Comparison of ENCODE assay signal across 10 cellular contexts in the genomic region with DNA sequence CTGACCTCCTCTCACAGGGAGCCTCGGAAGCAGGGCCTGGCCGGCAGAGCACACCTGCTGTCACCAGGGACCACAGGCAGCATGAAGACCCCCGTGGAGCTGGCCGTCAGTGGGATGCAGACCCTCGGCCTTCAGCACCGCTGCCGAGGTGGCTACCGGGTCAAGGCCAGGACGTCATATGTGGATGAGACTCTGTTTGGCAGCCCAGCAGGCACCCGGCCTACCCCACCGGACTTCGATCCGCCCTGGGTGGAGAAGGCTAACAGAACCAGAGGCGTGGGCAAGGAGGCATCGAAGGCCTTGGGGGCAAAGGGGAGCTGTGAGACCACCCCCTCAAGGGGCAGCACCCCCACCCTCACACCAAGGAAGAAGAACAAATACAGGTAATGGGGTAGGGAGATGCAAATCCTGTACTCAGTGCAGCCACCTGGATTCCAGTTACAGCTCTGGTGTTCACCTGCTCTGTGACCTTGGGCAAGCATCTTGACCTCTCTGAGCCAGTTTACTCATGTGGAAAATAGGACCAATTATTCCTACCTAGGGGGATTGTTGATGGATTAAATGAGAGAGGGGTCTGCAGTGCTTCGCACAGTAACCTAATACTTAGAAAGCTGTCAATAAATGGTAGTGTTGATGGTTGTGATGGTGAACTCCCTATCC. TPM values are rescaled to one million over a fixed set of nuclear protein-coding genes. Genes with fewer than 3 reads are reported as not detected.
DNase-seq lines count a peak whose midpoint lies in the region; ATAC-seq, FAIRE-seq and TF ChIP-seq lines count a peak whose summit lies in the region.
"Had no signal": no experiment of that assay in that cellular context is flagged by ENCODE, and none has a peak within 500 bp of the region (broad histone marks: within the 10 kb centered on the region; RNA-seq: fewer than 3 reads in every experiment).

No MANE protein-coding gene starts in this region.

- H3K27me3 Mint-ChIP-seq in activated T-cell treated with anti-CD3 and anti-CD28 coated beads, Interleukin-2, amount 50 U/mL, for 4 hours (ENCODE audit: low read depth) = no peaks in the 10 kb centered on the region

- H3K27ac ChIP-seq in kidney (ENCODE audit: low read depth in 2 of 2, low read length in 2 of 2) (no peak overlapping the region), subcutaneous abdominal adipose tissue (ENCODE audit: low read depth, low read length) (no peak overlapping the region)

- peak overlapping the region; percentile 90 to 92 for H3K4me3 ChIP-seq in kidney (ENCODE audit: low read length in 2 of 2)
- H3K4me3 ChIP-seq in subcutaneous abdominal adipose tissue (ENCODE audit: low read depth in 1 of 5, low read length in 5 of 5) = peak overlapping the region in 4 of 5 donors; percentile 84 to 91 (median 84)

- H3K36me3 ChIP-seq in kidney (ENCODE audit: control insufficient read depth in 1 of 2, insufficient read depth in 2 of 2, low read length in 2 of 2) (peaks cover 6 to 13% of the 10 kb centered on the region in 2 donors), subcutaneous abdominal adipose tissue (ENCODE audit: control insufficient read depth in 5 of 5, insufficient read depth in 5 of 5, low read length in 5 of 5) (peaks cover 0 to 24% (median 10%) of the 10 kb centered on the region in 5 donors)

- no peaks in the 10 kb centered on the region for H3K9me3 ChIP-seq in kidney (ENCODE audit: control insufficient read depth in 1 of 2, low read length in 2 of 2)
- no peaks in the 10 kb centered on the region for H3K9me3 ChIP-seq in subcutaneous abdominal adipose tissue (ENCODE audit: control insufficient read depth in 5 of 5, low read length in 5 of 5)

- H3K27ac Mint-ChIP-seq in activated naive CD4-positive, alpha-beta T cell treated with anti-CD3 and anti-CD28 coated beads, Interleukin-2, amount 50 U/mL, for 72 hours = peak overlapping the region; percentile 96

- H3K4me1 Mint-ChIP-seq in activated T-cell treated with anti-CD3 and anti-CD28 coated beads, Interleukin-2, amount 50 U/mL, for 4 hours (ENCODE audit: low read depth) = peaks cover 36% of the 10 kb centered on the region

- no peaks in the 10 kb centered on the region for H3K27me3 ChIP-seq in subcutaneous abdominal adipose tissue (ENCODE audit: control insufficient read depth in 5 of 5, insufficient read depth in 4 of 5, low read length in 5 of 5)

- no peaks in the 10 kb centered on the region for H3K9me3 Mint-ChIP-seq in activated T-cell treated with anti-CD3 and anti-CD28 coated beads, Interleukin-2, amount 50 U/mL, for 4 hours
- no peaks in the 10 kb centered on the region for H3K9me3 Mint-ChIP-seq in activated naive CD4-positive, alpha-beta T cell treated with anti-CD3 and anti-CD28 coated beads, Interleukin-2, amount 50 U/mL, for 72 hours

- intact Hi-C loops in kidney (cut with DNase I) = no loop called here

- peak overlapping the region in 1 of 2 donors; percentile 33 for H3K9ac ChIP-seq in kidney (ENCODE audit: low read length in 2 of 2)
- H3K9ac ChIP-seq in subcutaneous abdominal adipose tissue (ENCODE audit: low read length in 5 of 5) = peak overlapping the region in 3 of 5 donors; percentile 97 to 99 (median 97)

- DNase-seq in activated T-cell treated with anti-CD3 and anti-CD28 coated beads, Interleukin-2, amount 50 U/mL, for 4 hours = no peak
- no peak for DNase-seq in activated T-cell treated with anti-CD3 and anti-CD28 coated beads for 4 hours
- no peak for DNase-seq in activated naive CD4-positive, alpha-beta T cell treated with anti-CD3 and anti-CD28 coated beads, Interleukin-2, amount 50 U/mL, for 72 hours (ENCODE audit: low spot score in 2 of 2)
- DNase-seq in kidney = peak; percentile 80
- DNase-seq in retina = no peak
- DNase-seq in superior temporal gyrus (ENCODE audit: extremely low spot score) = no peak
- no peak for DNase-seq in NOMO-1 (lab: John Stamatoyannopoulos, UW; ENCODE audit: unreplicated experiment in 2 of 2)
- DNase-seq: NCI-H2171 had no signal

- no peak for FAIRE-seq in kidney (lab: Jason Lieb, UNC)
- FAIRE-seq: H54 had no signal

- no peak for TF ChIP-seq CTCF in kidney (IDR thresholded peaks at IDR 0.05; ENCODE audit: borderline replicate concordance, extremely low read depth, insufficient read depth)

- ATAC-seq in activated T-cell treated with anti-CD3 and anti-CD28 coated beads, Interleukin-2, amount 50 U/mL, for 4 hours = no peak
- no peak for ATAC-seq in activated naive CD4-positive, alpha-beta T cell treated with anti-CD3 and anti-CD28 coated beads, Interleukin-2, amount 50 U/mL, for 72 hours

- H3K36me3 Mint-ChIP-seq in activated T-cell treated with anti-CD3 and anti-CD28 coated beads, Interleukin-2, amount 50 U/mL, for 4 hours (ENCODE audit: insufficient read depth) = peaks cover 21% of the 10 kb centered on the region
- peaks cover 21 to 22% of the 10 kb centered on the region in 2 donors for H3K36me3 Mint-ChIP-seq in activated naive CD4-positive, alpha-beta T cell treated with anti-CD3 and anti-CD28 coated beads, Interleukin-2, amount 50 U/mL, for 72 hours

- peaks cover 0 to 11% of the 10 kb centered on the region in 2 donors for H3K4me1 ChIP-seq in kidney (ENCODE audit: control insufficient read depth in 1 of 2, insufficient read depth in 1 of 2, low read depth in 1 of 2, low read length in 2 of 2)
- peaks cover 8 to 28% (median 27%) of the 10 kb centered on the region in 5 donors for H3K4me1 ChIP-seq in subcutaneous abdominal adipose tissue (ENCODE audit: control insufficient read depth in 5 of 5, insufficient read depth in 5 of 5, low read length in 5 of 5)

- H3K4me3 Mint-ChIP-seq in activated T-cell treated with anti-CD3 and anti-CD28 coated beads, Interleukin-2, amount 50 U/mL, for 4 hours = peak overlapping the region; percentile 95

RNA-seq across cellular contexts. Expression of gene RITA1, which starts 1.3 kb away (rescaled TPM):
- 10 to 100 TPM; 24.6 to 31.0 (median 27.5) TPM for total RNA-seq in activated T-cell treated with anti-CD3 and anti-CD28 coated beads, Interleukin-2, amount 50 U/mL, for 4 hours
- total RNA-seq in activated naive CD4-positive, alpha-beta T cell treated with anti-CD3 and anti-CD28 coated beads, Interleukin-2, amount 50 U/mL, for 72 hours = 10 to 100 TPM; 15.8 to 26.3 TPM
- total RNA-seq in kidney = 14.6 TPM
- 31.6 TPM for polyA plus RNA-seq in kidney (ENCODE audit: insufficient read depth, low read depth, low replicate concordance)

RNA-seq across cellular contexts. Expression of gene DDX54, which starts 1.5 kb away (rescaled TPM):
- total RNA-seq in activated T-cell treated with anti-CD3 and anti-CD28 coated beads, Interleukin-2, amount 50 U/mL, for 4 hours = 100 to 1,000 TPM; 213 to 236 (median 232) TPM
- total RNA-seq in activated naive CD4-positive, alpha-beta T cell treated with anti-CD3 and anti-CD28 coated beads, Interleukin-2, amount 50 U/mL, for 72 hours = 10 to 100 TPM; 77.3 to 96.2 TPM
- total RNA-seq in kidney = 62.0 TPM
- 55.4 TPM for polyA plus RNA-seq in kidney (ENCODE audit: insufficient read depth, low read depth, low replicate concordance)

RNA-seq across cellular contexts. Expression of gene TPCN1, which starts 34.5 kb away (rescaled TPM):
- total RNA-seq in activated T-cell treated with anti-CD3 and anti-CD28 coated beads, Interleukin-2, amount 50 U/mL, for 4 hours = 10 to 100 TPM; 17.5 to 23.7 (median 20.8) TPM
- 100 to 1,000 TPM in 1 of 2 donors, 10 to 100 TPM in 1; 54.7 to 111 TPM for total RNA-seq in activated naive CD4-positive, alpha-beta T cell treated with anti-CD3 and anti-CD28 coated beads, Interleukin-2, amount 50 U/mL, for 72 hours
- 93.3 TPM for total RNA-seq in kidney
- 38.4 TPM for polyA plus RNA-seq in kidney (ENCODE audit: insufficient read depth, low read depth, low replicate concordance)

RNA-seq across cellular contexts. Expression of gene CFAP73, which starts 37.3 kb away (rescaled TPM):
- under 1 TPM; 0.29 to 0.46 (median 0.38) TPM for total RNA-seq in activated T-cell treated with anti-CD3 and anti-CD28 coated beads, Interleukin-2, amount 50 U/mL, for 4 hours
- total RNA-seq in activated naive CD4-positive, alpha-beta T cell treated with anti-CD3 and anti-CD28 coated beads, Interleukin-2, amount 50 U/mL, for 72 hours = under 1 TPM; 0.45 to 0.98 TPM
- 2.4 TPM for total RNA-seq in kidney
- 0.52 TPM for polyA plus RNA-seq in kidney (ENCODE audit: insufficient read depth, low read depth, low replicate concordance)

RNA-seq across cellular contexts. Expression of gene RASAL1, which starts 51.2 kb away (rescaled TPM):
- total RNA-seq in activated T-cell treated with anti-CD3 and anti-CD28 coated beads, Interleukin-2, amount 50 U/mL, for 4 hours = 1 to 10 TPM in 1 of 3 donors, under 1 TPM in 2; 0.58 to 1.1 (median 0.87) TPM
- total RNA-seq in activated naive CD4-positive, alpha-beta T cell treated with anti-CD3 and anti-CD28 coated beads, Interleukin-2, amount 50 U/mL, for 72 hours = 10 to 100 TPM in 1 of 2 donors, 1 to 10 TPM in 1; 9.8 to 15.1 TPM
- 58.3 TPM for total RNA-seq in kidney
- polyA plus RNA-seq in kidney (ENCODE audit: insufficient read depth, low read depth, low replicate concordance) = 23.5 TPM
